ENCODE assay signal across 32 cellular contexts in genomic region chr10:22774102-22774501, GRCh38.
"Had no signal": no experiment of that assay in that cellular context is flagged by ENCODE, and none has a peak within 500 bp of the region (broad histone marks: within the 10 kb centered on the region; RNA-seq: fewer than 3 reads in every experiment).

No MANE protein-coding gene starts in this region.

- H2AFZ ChIP-seq: parathyroid adenoma had no signal

- H3K4me1 Mint-ChIP-seq: neural crest cell; stimulated activated effector memory CD8-positive, alpha-beta T cell treated with anti-CD3 and anti-CD28 coated beads, Interleukin-12 subunit alpha, Interleukin-12 subunit beta, amount 100 ng/mL, for 72 hours; stimulated activated naive B cell treated with anti-CD40 and anti-IgM and Interleukin-4, amounts not matched to agents 10 μg/mL and 1 μg/mL and 100 μg/mL, for 72 hours had no signal

- H3K79me2 ChIP-seq: parathyroid adenoma had no signal

- H3K4me3 Mint-ChIP-seq: naive B cell; naive thymus-derived CD8-positive, alpha-beta T cell; natural killer cell treated with Interleukin-12 subunit alpha and Interleukin-12 subunit beta and Interleukin-15 and Interleukin-18, amount 100 ng/mL, for 72 hours; nephron progenitor cell; neural crest cell; stimulated activated effector memory CD8-positive, alpha-beta T cell treated with anti-CD3 and anti-CD28 coated beads, Interleukin-12 subunit alpha, Interleukin-12 subunit beta, amount 100 ng/mL, for 72 hours; stimulated activated naive B cell treated with anti-CD40 and anti-IgM and Interleukin-4, amounts not matched to agents 10 μg/mL and 1 μg/mL and 100 μg/mL, for 72 hours; stimulated activated naive CD8-positive, alpha-beta T cell treated with anti-CD3 and anti-CD28 coated beads, Interleukin-15, Interleukin-2, amounts not matched to agents 100 ng/mL and 50 ng/mL, for 24 hours had no signal

- DNase-seq: naive B cell; naive thymus-derived CD8-positive, alpha-beta T cell; nephron progenitor cell; occipital lobe; ovary; posterior cingulate gyrus; psoas muscle; right cardiac atrium; spleen; stimulated activated CD4-positive, alpha-beta T cell treated with anti-CD3 and anti-CD28 coated beads, Interleukin-12 subunit alpha, Interleukin-12 subunit beta, amount 100 ng/mL, for 4 hours; stimulated activated CD4-positive, alpha-beta T cell treated with anti-CD3 and anti-CD28 coated beads, Interleukin-1b, Interleukin-23, amount 100 ng/mL, for 48 hours; stimulated activated CD4-positive, alpha-beta T cell treated with anti-CD3 and anti-CD28 coated beads, Interleukin-4, amount 100 ng/mL, for 24 hours; stimulated activated naive B cell treated with anti-CD40 and anti-IgM and Interleukin-4, amounts not matched to agents 10 μg/mL and 1 μg/mL and 100 μg/mL, for 72 hours; stimulated activated naive CD4-positive, alpha-beta T cell treated with Interleukin-2 at 50 U/mL for 16 hours; stomach; thyroid gland; trophoblast cell; upper lobe of left lung had no signal

- ATAC-seq: naive thymus-derived CD8-positive, alpha-beta T cell; natural killer cell treated with Interleukin-12 subunit alpha and Interleukin-12 subunit beta and Interleukin-15 and Interleukin-18, amount 100 ng/mL, for 72 hours; psoas muscle; right cardiac atrium; sciatic nerve; stimulated activated effector memory CD8-positive, alpha-beta T cell treated with anti-CD3 and anti-CD28 coated beads, Interleukin-12 subunit alpha, Interleukin-12 subunit beta, amount 100 ng/mL, for 72 hours; stimulated activated naive B cell treated with anti-CD40 and anti-IgM and Interleukin-4, amounts not matched to agents 10 μg/mL and 1 μg/mL and 100 μg/mL, for 72 hours had no signal

- H3K4me1 ChIP-seq: parathyroid adenoma, psoas muscle, spleen, stomach, thyroid gland, tibial nerve, upper lobe of left lung, vagina had no signal

- H3K36me3 ChIP-seq: neutrophil, ovary, spleen, stomach, thoracic aorta, thyroid gland, tibial nerve, upper lobe of left lung, vagina had no signal

- FAIRE-seq: urothelium cell line had no signal

- H3K9me3 ChIP-seq: neutrophil, ovary, psoas muscle, thoracic aorta, thyroid gland, vagina had no signal

- H3K9ac ChIP-seq: parathyroid adenoma had no signal

- H3K4me3 ChIP-seq: ovary, psoas muscle, skin epidermis, smooth muscle cell, spleen, stomach, thoracic aorta, thyroid gland, tibial nerve, upper lobe of left lung, vagina had no signal

- H3K27me3 ChIP-seq: neutrophil, ovary, spleen, stomach, thyroid gland, tibial nerve, upper lobe of left lung, vagina had no signal

- H3K27me3 Mint-ChIP-seq: progenitor cell of endocrine pancreas; stimulated activated naive CD8-positive, alpha-beta T cell treated with anti-CD3 and anti-CD28 coated beads, Interleukin-15, Interleukin-2, amounts not matched to agents 100 ng/mL and 50 ng/mL, for 24 hours had no signal

- H3K27ac ChIP-seq: neutrophil, ovary, parathyroid adenoma, psoas muscle, skin epidermis, spleen, stomach, thoracic aorta, thyroid gland, tibial nerve, upper lobe of left lung, vagina had no signal

- H3K4me2 ChIP-seq: smooth muscle cell had no signal

- H3K27ac Mint-ChIP-seq: naive thymus-derived CD8-positive, alpha-beta T cell; natural killer cell treated with Interleukin-12 subunit alpha and Interleukin-12 subunit beta and Interleukin-15 and Interleukin-18, amount 100 ng/mL, for 72 hours; nephron progenitor cell; progenitor cell of endocrine pancreas; stimulated activated effector memory CD8-positive, alpha-beta T cell treated with anti-CD3 and anti-CD28 coated beads, Interleukin-12 subunit alpha, Interleukin-12 subunit beta, amount 100 ng/mL, for 72 hours; stimulated activated naive B cell treated with anti-CD40 and anti-IgM and Interleukin-4, amounts not matched to agents 10 μg/mL and 1 μg/mL and 100 μg/mL, for 72 hours; stimulated activated naive CD8-positive, alpha-beta T cell treated with anti-CD3 and anti-CD28 coated beads, Interleukin-15, Interleukin-2, amounts not matched to agents 100 ng/mL and 50 ng/mL, for 24 hours had no signal
